In genomic region chr17:64099543-64099942, GRCh38 we compare ENCODE assay signal across 20 cellular contexts.
"Had no signal": no experiment of that assay in that cellular context is flagged by ENCODE, and none has a peak within 500 bp of the region (broad histone marks: within the 10 kb centered on the region; RNA-seq: fewer than 3 reads in every experiment).

No MANE protein-coding gene starts in this region.

- H3K27ac Mint-ChIP-seq: activated B cell treated with CpG ODN at 0.5 μM for 24 hours; brain; dendritic cell treated with granulocyte-macrophage colony-stimulating factor and Interleukin-4, amounts not matched to agents 40 ng/mL and 50 ng/mL, for 4 days; natural killer cell had no signal

- ATAC-seq: activated CD4-positive, alpha-beta T cell treated with anti-CD3 and anti-CD28 coated beads for 36 hours; activated naive CD8-positive, alpha-beta T cell treated with anti-CD3 and anti-CD28 coated beads, Interleukin-2, amount 50 U/mL, for 24 hours; natural killer cell had no signal

- H3K4me3 Mint-ChIP-seq: activated B cell treated with CpG ODN at 0.5 μM for 24 hours; activated CD4-positive, alpha-beta T cell treated with anti-CD3 and anti-CD28 coated beads for 36 hours; activated naive CD8-positive, alpha-beta T cell treated with anti-CD3 and anti-CD28 coated beads, Interleukin-2, amount 50 U/mL, for 24 hours; brain; dendritic cell treated with granulocyte-macrophage colony-stimulating factor and Interleukin-4, amounts not matched to agents 40 ng/mL and 50 ng/mL, for 4 days; natural killer cell had no signal

- H3K27me3 Mint-ChIP-seq: activated B cell treated with CpG ODN at 0.5 μM for 24 hours; activated CD4-positive, alpha-beta T cell treated with anti-CD3 and anti-CD28 coated beads for 36 hours; activated naive CD8-positive, alpha-beta T cell treated with anti-CD3 and anti-CD28 coated beads, Interleukin-2, amount 50 U/mL, for 24 hours; brain; dendritic cell treated with granulocyte-macrophage colony-stimulating factor and Interleukin-4, amounts not matched to agents 40 ng/mL and 50 ng/mL, for 4 days had no signal

- DNase-seq: activated B cell treated with CpG ODN at 0.5 μM for 24 hours; activated CD4-positive, alpha-beta T cell treated with anti-CD3 and anti-CD28 coated beads for 36 hours; activated CD4-positive, alpha-beta T cell treated with anti-CD3 and anti-CD28 coated beads, Interleukin-2, amount 50 U/mL, for 4 hours; activated CD8-positive, alpha-beta memory T cell treated with anti-CD3 and anti-CD28 coated beads for 24 hours; activated gamma-delta T cell; activated naive CD4-positive, alpha-beta T cell treated with anti-CD3 and anti-CD28 coated beads, Interleukin-2, amount 50 U/mL, for 16 hours; activated naive CD8-positive, alpha-beta T cell treated with anti-CD3 and anti-CD28 coated beads, Interleukin-2, amount 50 U/mL, for 24 hours; anterior cingulate cortex; effector memory CD4-positive, alpha-beta T cell; hippocampal formation; midbrain; natural killer cell; stimulated activated CD4-positive, alpha-beta T cell treated with anti-CD3 and anti-CD28 coated beads, Interleukin-4, amount 100 ng/mL, for 1 hour; stimulated activated naive CD8-positive, alpha-beta T cell treated with anti-CD3 and anti-CD28 coated beads, Interleukin-15, Interleukin-2, amounts not matched to agents 100 U/mL and 50 U/mL, for 24 hours; substantia nigra; T-helper 1 cell; T-helper 9 cell; tibial artery had no signal

- H3K9me3 Mint-ChIP-seq: activated B cell treated with CpG ODN at 0.5 μM for 24 hours; activated naive CD8-positive, alpha-beta T cell treated with anti-CD3 and anti-CD28 coated beads, Interleukin-2, amount 50 U/mL, for 24 hours; brain; dendritic cell treated with granulocyte-macrophage colony-stimulating factor and Interleukin-4, amounts not matched to agents 40 ng/mL and 50 ng/mL, for 4 days; natural killer cell had no signal
